22 cellular contexts compared by ENCODE assay signal in genomic region chr12:25347716-25348261, GRCh38.
DNase-seq lines count a peak whose midpoint lies in the region; ATAC-seq, FAIRE-seq and TF ChIP-seq lines count a peak whose summit lies in the region.
"Had no signal": no experiment of that assay in that cellular context is flagged by ENCODE, and none has a peak within 500 bp of the region (broad histone marks: within the 10 kb centered on the region; RNA-seq: fewer than 3 reads in every experiment).

No MANE protein-coding gene starts in this region.

- H3K79me2 ChIP-seq in SK-N-SH (ENCODE audit: insufficient read depth) (no peaks in the 10 kb centered on the region), mammary epithelial cell (ENCODE audit: insufficient read depth, low read length) (no peaks in the 10 kb centered on the region)

- no peak for ATAC-seq in SK-N-SH treated with all-trans-retinoic acid at 6 μM for 48 hours
- peak in 1 of 4 donors; percentile 65 for ATAC-seq in psoas muscle
- no peak for ATAC-seq in pancreas
- ATAC-seq: left cardiac atrium, PC-3 had no signal

- H2AFZ ChIP-seq in SK-N-SH (ENCODE audit: low read depth) (no peak overlapping the region), mammary epithelial cell (ENCODE audit: low read depth, low read length) (peak overlapping the region; percentile 45)

- H3K4me3 ChIP-seq in SK-N-SH (ENCODE audit: low read depth in 2 of 2, low read length in 1 of 2): no peak overlapping the region
- no peak overlapping the region for H3K4me3 ChIP-seq in mammary epithelial cell (replicated peaks in 1 of 3; ENCODE audit: insufficient read depth in 1 of 3, low read depth in 2 of 3, low read length in 3 of 3)
- H3K4me3 ChIP-seq in psoas muscle: no peak overlapping the region
- H3K4me3 ChIP-seq in pancreas: no peak overlapping the region
- H3K4me3 ChIP-seq: BLaER1 treated with 17β-estradiol and CSF1 and Interleukin-3, amounts not matched to agents 10 nM and 100 nM; cardiac muscle cell; gastrocnemius medialis had no signal

- H3K4me2 ChIP-seq in SK-N-SH (no peak overlapping the region), mammary epithelial cell (ENCODE audit: insufficient read depth, low read depth, low read length) (no peak overlapping the region)
- H3K4me2 ChIP-seq: BLaER1 treated with 17β-estradiol and CSF1 and Interleukin-3, amounts not matched to agents 10 nM and 100 nM had no signal

- no peaks in the 10 kb centered on the region; a peak in 1 of 4 replicates for H3K4me1 ChIP-seq in SK-N-SH (ENCODE audit: control insufficient read depth in 1 of 2, insufficient read depth in 2 of 2, low read depth in 1 of 2, low read length in 1 of 2)
- H3K4me1 ChIP-seq in mammary epithelial cell (ENCODE audit: insufficient read depth, low read length): peaks cover 6% of the 10 kb centered on the region
- peaks cover 6% of the 10 kb centered on the region for H3K4me1 ChIP-seq in psoas muscle
- no peaks in the 10 kb centered on the region for H3K4me1 ChIP-seq in pancreas
- H3K4me1 ChIP-seq: gastrocnemius medialis had no signal

- in situ Hi-C loops in mammary epithelial cell (cut with MboI; ENCODE audit: low sequenced_read_pairs in 2 of 2): no loop called here

- H3K27me3 ChIP-seq in SK-N-SH (ENCODE audit: insufficient read depth) (no peaks in the 10 kb centered on the region), mammary epithelial cell (ENCODE audit: insufficient read depth, low read length) (no peaks in the 10 kb centered on the region), psoas muscle (ENCODE audit: insufficient read depth in 3 of 3, low read length in 2 of 3) (no peaks in the 10 kb centered on the region), pancreas (no peaks in the 10 kb centered on the region)
- H3K27me3 ChIP-seq: BLaER1 treated with 17β-estradiol and CSF1 and Interleukin-3, amounts not matched to agents 10 nM and 100 nM; cardiac muscle cell; gastrocnemius medialis had no signal

- dilution Hi-C loops in mammary epithelial cell (cut with HindIII; ENCODE audit: low sequenced_read_pairs): no loop called here

- TF ChIP-seq CTCF in SK-N-SH (IDR thresholded peaks at IDR 0.05): no peak
- TF ChIP-seq CTCF in mammary epithelial cell (conservative IDR thresholded peaks at IDR 0.05 in 1 of 2, IDR thresholded peaks at IDR 0.05 in 1 of 2; ENCODE audit: extremely low read depth in 1 of 2, insufficient read depth in 1 of 2, low read depth in 1 of 2, low read length in 2 of 2): no peak
- TF ChIP-seq CTCF in psoas muscle (IDR thresholded peaks at IDR 0.05): no peak
- no peak for TF ChIP-seq CTCF in pancreas (IDR thresholded peaks at IDR 0.05)

- POLR2A ChIA-PET in SK-N-SH (lab: Yijun Ruan, JAX): no interaction called here

- TF ChIP-seq RAD21 in SK-N-SH (IDR thresholded peaks at IDR 0.05; ENCODE audit: low read length): no peak

- no TSS peak for BruUV-seq in mammary epithelial cell (replicated peaks; lab: Mats Ljungman, UMichigan)

- DNase-seq in SK-N-SH: no peak
- DNase-seq in M059J (ENCODE audit: low read depth): peak; percentile 8
- peak; percentile 64 for DNase-seq in mammary epithelial cell
- no peak for DNase-seq in psoas muscle
- no peak for DNase-seq in NCI-H1436 treated with DMSO at 0.1 percent for 48 hours (lab: John Stamatoyannopoulos, UW)
- no peak for DNase-seq in GF-D8 (lab: John Stamatoyannopoulos, UW)
- no peak for DNase-seq in pancreas
- DNase-seq: activated CD4-positive, CD25-positive, alpha-beta regulatory T cell treated with anti-CD3 and anti-CD28 coated beads, Interleukin-2, amount 50 U/mL, for 72 hours; dermis blood vessel endothelial cell; DMS 273 treated with DMSO at 0.1 percent for 48 hours; gastrocnemius medialis; Kasumi-1; left cardiac atrium; NCI-H146; NCI-H2171; NCI-H526 treated with DMSO at 0.1 percent for 48 hours; PC-3; stimulated activated CD4-positive, alpha-beta T cell treated with anti-CD3 and anti-CD28 coated beads, Interleukin-2, amount 100 ng/mL, for 48 hours had no signal

- CTCF ChIA-PET in SK-N-SH (lab: Yijun Ruan, JAX) (interaction anchor here (1.0 to 1.7 kb wide), 6 partner anchors 15 to 106 kb away, joined by 3 to 7 read pairs (median 3); no protein-coding TSS in a partner anchor), mammary epithelial cell (lab: Charles Lee; ENCODE audit: low non-redundant PET) (no interaction called here)

- H3K27ac ChIP-seq in SK-N-SH (ENCODE audit: low read depth in 2 of 2, low read length in 1 of 2) (peak overlapping the region; percentile 14 to 34; a peak in 2 of 4 replicates), mammary epithelial cell (ENCODE audit: insufficient read depth, low read depth, low read length) (no peak overlapping the region), psoas muscle (peak overlapping the region; percentile 3), pancreas (no peak overlapping the region)
- H3K27ac ChIP-seq: BLaER1 treated with 17β-estradiol and CSF1 and Interleukin-3, amounts not matched to agents 10 nM and 100 nM; cardiac muscle cell; gastrocnemius medialis had no signal

- intact Hi-C loops in mammary epithelial cell (cut with micrococcal nuclease): no loop called here
- intact Hi-C loops in psoas muscle (cut with DNase I): no loop called here
- intact Hi-C loops in pancreas (cut with DNase I): no loop called here

- H3K9me3 ChIP-seq in SK-N-SH (no peaks in the 10 kb centered on the region), mammary epithelial cell (replicated peaks; ENCODE audit: insufficient read depth, low read length) (no peaks in the 10 kb centered on the region), psoas muscle (no peaks in the 10 kb centered on the region), pancreas (no peaks in the 10 kb centered on the region)
- H3K9me3 ChIP-seq: gastrocnemius medialis had no signal

- no peaks in the 10 kb centered on the region for H3K9me2 ChIP-seq in SK-N-SH

- H3F3A ChIP-seq in SK-N-SH (replicated peaks; ENCODE audit: insufficient read depth): peaks cover 32% of the 10 kb centered on the region

- WGBS in SK-N-SH (ENCODE audit: low lambda C conversion rate): 38% methylated on average over 4 of the region's 4 CpGs
- 5% methylated on average over 4 of the region's 4 CpGs for whole genome bisulfite sequencing in mammary epithelial cell (ENCODE audit: low coverage, missing lambda C conversion rate)
- 31 to 48% (median 33%) methylated on average over 4 of the region's 4 CpGs for WGBS in psoas muscle, 3 donors
- 35 to 38% methylated on average over 4 of the region's 4 CpGs for WGBS in pancreas, 2 donors

- no peaks in the 10 kb centered on the region for H3K36me3 ChIP-seq in SK-N-SH (replicated peaks in 1 of 2; ENCODE audit: control insufficient read depth in 1 of 2, insufficient read depth in 2 of 2, low read length in 1 of 2)
- H3K36me3 ChIP-seq in mammary epithelial cell (ENCODE audit: insufficient read depth, low read length): no peaks in the 10 kb centered on the region
- H3K36me3 ChIP-seq in psoas muscle (ENCODE audit: insufficient read depth in 1 of 2, low read depth in 1 of 2): no peaks in the 10 kb centered on the region
- H3K36me3 ChIP-seq in pancreas: no peaks in the 10 kb centered on the region
- H3K36me3 ChIP-seq: BLaER1 treated with 17β-estradiol and CSF1 and Interleukin-3, amounts not matched to agents 10 nM and 100 nM; cardiac muscle cell; gastrocnemius medialis had no signal

- H4K20me1 ChIP-seq in SK-N-SH (ENCODE audit: insufficient read depth) (no peaks in the 10 kb centered on the region), mammary epithelial cell (ENCODE audit: insufficient read depth, low read length) (no peaks in the 10 kb centered on the region)
- H4K20me1 ChIP-seq: BLaER1 treated with 17β-estradiol and CSF1 and Interleukin-3, amounts not matched to agents 10 nM and 100 nM had no signal

- no peak for FAIRE-seq in pancreas (lab: Jason Lieb, UNC)
- FAIRE-seq: A204.1 had no signal

- H3K9ac ChIP-seq in SK-N-SH (no peak overlapping the region), mammary epithelial cell (ENCODE audit: insufficient read depth, low read length) (no peak overlapping the region)
- H3K9ac ChIP-seq: BLaER1 treated with 17β-estradiol and CSF1 and Interleukin-3, amounts not matched to agents 10 nM and 100 nM had no signal

- TF ChIP-seq EP300 in SK-N-SH (IDR thresholded peaks at IDR 0.05; ENCODE audit: borderline replicate concordance in 1 of 2, low read depth in 1 of 2, low read length in 1 of 2): no peak

TF ChIP-seq in SK-N-SH, 30 proteins besides CTCF, POLR2A, EP300 and RAD21 (continues in another document):
- TF ChIP-seq SMC3 (IDR thresholded peaks at IDR 0.05; ENCODE audit: low read depth, low read length): no peak
- no peak for TF ChIP-seq MXI1 (IDR thresholded peaks at IDR 0.05; ENCODE audit: low read depth, low read length)
- no peak for TF ChIP-seq YY1 (IDR thresholded peaks at IDR 0.05; ENCODE audit: low read depth)
- TF ChIP-seq RFX5 (IDR thresholded peaks at IDR 0.05; ENCODE audit: low read length): no peak
- no peak for TF ChIP-seq TCF12 (IDR thresholded peaks at IDR 0.05)
- TF ChIP-seq, protein P1, sequence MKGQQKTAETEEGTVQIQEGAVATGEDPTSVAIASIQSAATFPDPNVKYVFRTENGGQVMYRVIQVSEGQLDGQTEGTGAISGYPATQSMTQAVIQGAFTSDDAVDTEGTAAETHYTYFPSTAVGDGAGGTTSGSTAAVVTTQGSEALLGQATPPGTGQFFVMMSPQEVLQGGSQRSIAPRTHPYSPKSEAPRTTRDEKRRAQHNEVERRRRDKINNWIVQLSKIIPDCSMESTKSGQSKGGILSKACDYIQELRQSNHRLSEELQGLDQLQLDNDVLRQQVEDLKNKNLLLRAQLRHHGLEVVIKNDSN (IDR thresholded peaks at IDR 0.05; ENCODE audit: borderline replicate concordance, low read depth): no peak

TF ChIP-seq in SK-N-SH treated with all-trans-retinoic acid at 6 μM for 48 hours, 23 proteins besides CTCF, POLR2A, EP300 and RAD21 (continues in another document):
- TF ChIP-seq TOX (CRISPR knock-in tag; IDR thresholded peaks at IDR 0.05; ENCODE audit: borderline replicate concordance) (no peak), RARB (CRISPR knock-in tag; IDR thresholded peaks at IDR 0.05) (no peak), CREB5 (CRISPR knock-in tag; IDR thresholded peaks at IDR 0.05; ENCODE audit: low read depth) (no peak), ZNF70 (CRISPR knock-in tag; IDR thresholded peaks at IDR 0.05) (no peak)

Comparison
In these comparisons a context has a peak if more than half of its experiments do, and no peak if none do; other contexts are left out.
1. DNase-seq: peak in M059J (single experiment) and mammary epithelial cell (single experiment); none in SK-N-SH (single experiment), psoas muscle (0 of 2), NCI-H1436 treated with DMSO at 0.1 percent for 48 hours (single experiment), GF-D8 (single experiment) and pancreas (0 of 6).
2. H3K27ac ChIP-seq: peak in SK-N-SH (2 of 2) and psoas muscle (single experiment); none in mammary epithelial cell (single experiment) and pancreas (0 of 4).